9 cellular contexts compared by ENCODE assay signal in the genomic region with DNA sequence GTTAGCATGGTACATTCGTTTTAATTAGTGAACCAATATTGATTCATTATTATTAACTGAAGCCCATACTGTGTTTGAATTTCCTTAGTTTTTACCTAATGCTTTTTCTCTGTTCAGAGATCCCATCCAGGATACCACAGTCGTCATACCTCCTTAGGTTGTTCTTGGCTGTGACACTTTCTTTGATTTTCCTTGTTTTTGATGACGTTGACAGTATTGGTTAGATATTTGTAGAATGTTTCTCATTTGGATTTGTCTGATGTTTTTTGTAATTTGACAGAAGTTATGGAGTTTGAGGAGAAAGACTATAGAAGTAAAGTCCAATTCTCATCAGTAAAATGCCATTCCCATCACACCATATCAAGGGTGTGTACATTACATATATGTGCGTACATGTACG.
"Had no signal": no experiment of that assay in that cellular context is flagged by ENCODE, and none has a peak within 500 bp of the region (broad histone marks: within the 10 kb centered on the region; RNA-seq: fewer than 3 reads in every experiment).

No MANE protein-coding gene starts in this region.

- H3K27ac Mint-ChIP-seq: GM23338, H9 had no signal

- H3K4me3 ChIP-seq: GM23338 had no signal

- H3K4me3 Mint-ChIP-seq: GM23338, H9 had no signal

- H3K27ac ChIP-seq: KMS-11 had no signal

- H2AFZ ChIP-seq: GM23338 had no signal

- H3K9me3 Mint-ChIP-seq: GM23338, H9 had no signal

- H3K9ac ChIP-seq: KMS-11 had no signal

- FAIRE-seq: H1, H54, HTR-8/SVneo had no signal

- ATAC-seq: GM23338 had no signal

- DNase-seq: H9, HCEC 1CT, Karpas-422, KBM-7 had no signal

- H3K4me2 ChIP-seq: GM23338, KMS-11 had no signal

- H3K4me1 Mint-ChIP-seq: GM23338 had no signal
